Comparison of ENCODE assay signal across 11 cellular contexts in the genomic region with DNA sequence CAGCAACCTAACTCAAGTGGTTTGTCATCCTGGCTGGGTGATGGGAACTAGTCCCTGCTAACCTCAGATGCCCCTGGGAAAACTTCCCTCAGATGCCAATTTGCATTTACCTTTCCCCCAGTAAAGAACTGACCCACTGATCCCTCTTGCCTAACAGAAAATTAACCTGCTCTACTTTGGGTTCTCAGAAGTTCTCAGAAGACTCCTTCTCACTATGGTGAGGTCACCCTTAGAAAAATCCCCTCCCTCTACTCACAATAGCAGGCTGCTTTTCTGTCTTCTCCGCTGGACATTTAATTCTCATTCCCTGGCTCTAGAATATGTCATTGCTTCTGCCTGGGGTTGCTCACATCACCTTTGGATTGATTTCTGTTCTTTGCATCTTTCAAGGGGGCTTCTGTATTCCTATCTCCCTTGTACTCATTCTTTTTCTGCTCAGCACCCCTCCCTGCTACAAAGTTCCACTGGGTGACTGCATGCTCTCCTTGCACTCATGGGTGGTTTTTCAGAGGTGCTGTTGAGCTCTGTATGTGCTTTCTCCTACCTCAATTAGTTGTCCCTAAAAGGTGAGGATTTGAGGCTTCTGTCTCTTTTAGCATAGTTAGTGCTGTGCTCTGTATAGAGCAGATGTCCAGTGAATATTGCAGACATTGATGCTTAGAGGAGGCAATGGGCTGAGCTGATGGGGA. TPM values are rescaled to one million over a fixed set of nuclear protein-coding genes. Genes with fewer than 3 reads are reported as not detected.
DNase-seq lines count a peak whose midpoint lies in the region; ATAC-seq and TF ChIP-seq lines count a peak whose summit lies in the region.
"Had no signal": no experiment of that assay in that cellular context is flagged by ENCODE, and none has a peak within 500 bp of the region (broad histone marks: within the 10 kb centered on the region; RNA-seq: fewer than 3 reads in every experiment).

No MANE protein-coding gene starts in this region.

- no peak for DNase-seq in left ventricle myocardium inferior
- DNase-seq in NCI-H1092 treated with DMSO at 0.1 percent for 48 hours (lab: John Stamatoyannopoulos, UW): no peak
- DNase-seq in AML-193 (lab: John Stamatoyannopoulos, UW): no peak
- DNase-seq in activated gamma-delta T cell treated with Interleukin-2 at 50 U/mL for 16 hours: no peak
- no peak for DNase-seq in OCI-LY7 (ENCODE audit: low spot score)
- DNase-seq: activated CD4-positive, alpha-beta T cell treated with anti-CD3 and anti-CD28 coated beads for 1 hour had no signal

- H3K4me3 ChIP-seq in GM12875 (ENCODE audit: low read depth, low read length) (peak overlapping the region; percentile 34), left ventricle myocardium inferior (peak overlapping the region; percentile 22), OCI-LY7 (ENCODE audit: low read depth, low read length, poor library complexity, severe bottlenecking) (no peak overlapping the region)

- TF ChIP-seq POLR2A in GM19099 (IDR thresholded peaks at IDR 0.05; ENCODE audit: extremely low read depth, insufficient read length, low read depth): peak; percentile 52

- BruUV-seq in OCI-LY7 (replicated peaks; lab: Mats Ljungman, UMichigan): no TSS peak

- H3K79me2 ChIP-seq in OCI-LY7 (ENCODE audit: insufficient read depth, low read depth, low read length): no peaks in the 10 kb centered on the region

- H3K27me3 ChIP-seq in left ventricle myocardium inferior (ENCODE audit: low read depth): no peaks in the 10 kb centered on the region

- no peak for TF ChIP-seq CTCF in GM12875 (IDR thresholded peaks at IDR 0.05; ENCODE audit: borderline replicate concordance, insufficient read depth, low read depth, low read length)
- no peak for TF ChIP-seq CTCF in left ventricle myocardium inferior (IDR thresholded peaks at IDR 0.05; ENCODE audit: borderline replicate concordance)
- TF ChIP-seq CTCF in OCI-LY7 (conservative IDR thresholded peaks at IDR 0.05; ENCODE audit: low read length): no peak

- no peaks in the 10 kb centered on the region for H3K36me3 ChIP-seq in left ventricle myocardium inferior
- H3K36me3 ChIP-seq in OCI-LY7 (ENCODE audit: insufficient read depth, low read length): no peaks in the 10 kb centered on the region

- H3K4me2 ChIP-seq in OCI-LY7 (ENCODE audit: low read length): no peak overlapping the region

- H3K4me1 ChIP-seq in left ventricle myocardium inferior (peaks cover 81% of the 10 kb centered on the region), OCI-LY7 (ENCODE audit: insufficient read depth, low read length, poor library complexity, severe bottlenecking) (no peaks in the 10 kb centered on the region)

- CTCF ChIA-PET in OCI-LY7 (lab: Charles Lee; ENCODE audit: unreplicated experiment): no interaction called here

- no peaks in the 10 kb centered on the region for H3K9me2 ChIP-seq in OCI-LY7 (ENCODE audit: insufficient read depth, low read length)

- intact Hi-C loops in left ventricle myocardium inferior (cut with micrococcal nuclease): no loop called here
- intact Hi-C loops in OCI-LY7 (cut with micrococcal nuclease; ENCODE audit: unreplicated experiment): no loop called here

- ATAC-seq in HG02885 (IDR thresholded peaks at IDR 0.05; ENCODE audit: poor library complexity, unreplicated experiment): peak; percentile 49

- POLR2A ChIA-PET in OCI-LY7 (lab: Charles Lee): no interaction called here

- H3K27ac ChIP-seq in left ventricle myocardium inferior (replicated peaks) (peak overlapping the region; percentile 87), OCI-LY7 (ENCODE audit: low read depth, low read length, poor library complexity, severe bottlenecking) (no peak overlapping the region)
- H3K27ac ChIP-seq: C4-2B had no signal

- no peaks in the 10 kb centered on the region for H3K9me3 ChIP-seq in left ventricle myocardium inferior (replicated peaks)
- no peaks in the 10 kb centered on the region for H3K9me3 ChIP-seq in OCI-LY7 (ENCODE audit: low read length)

- H4K20me1 ChIP-seq in OCI-LY7 (ENCODE audit: insufficient read depth, low read length): no peaks in the 10 kb centered on the region

- H2AFZ ChIP-seq in OCI-LY7 (ENCODE audit: low read length): no peak overlapping the region

RNA-seq across cellular contexts. Expression of a gene that starts 0.9 kb away (rescaled TPM):
- total RNA-seq in left ventricle myocardium inferior (2.8 TPM), OCI-LY7 (2022) (not detected in 2 replicates)
- total RNA-seq in OCI-LY7 (2014; rRNA removed; shearing (Covaris generic)): not detected in 2 replicates
- total RNA-seq: fibroblast of villous mesenchyme had no signal

RNA-seq across cellular contexts. Expression of a gene that starts 19.3 kb away (rescaled TPM):
- total RNA-seq in left ventricle myocardium inferior (9.8 TPM), OCI-LY7 (2022) (not detected in 2 replicates)
- not detected in 2 replicates for total RNA-seq in OCI-LY7 (2014; rRNA removed; shearing (Covaris generic))

RNA-seq across cellular contexts. Expression of a gene that starts 39.1 kb away (rescaled TPM):
- total RNA-seq in left ventricle myocardium inferior (not detected), OCI-LY7 (2022) (not detected in 2 replicates)
- total RNA-seq in OCI-LY7 (2014; rRNA removed; shearing (Covaris generic)): not detected in 2 replicates
- total RNA-seq: fibroblast of villous mesenchyme had no signal

Comparison
In these comparisons a context has a peak if more than half of its experiments do, and no peak if none do; other contexts are left out.
1. RNA of a gene that starts 19.3 kb away (total RNA-seq): 9.8 TPM in left ventricle myocardium inferior (single experiment); not detected in OCI-LY7; every median in the first group is over 10 times any median in the second.